In the genomic region with DNA sequence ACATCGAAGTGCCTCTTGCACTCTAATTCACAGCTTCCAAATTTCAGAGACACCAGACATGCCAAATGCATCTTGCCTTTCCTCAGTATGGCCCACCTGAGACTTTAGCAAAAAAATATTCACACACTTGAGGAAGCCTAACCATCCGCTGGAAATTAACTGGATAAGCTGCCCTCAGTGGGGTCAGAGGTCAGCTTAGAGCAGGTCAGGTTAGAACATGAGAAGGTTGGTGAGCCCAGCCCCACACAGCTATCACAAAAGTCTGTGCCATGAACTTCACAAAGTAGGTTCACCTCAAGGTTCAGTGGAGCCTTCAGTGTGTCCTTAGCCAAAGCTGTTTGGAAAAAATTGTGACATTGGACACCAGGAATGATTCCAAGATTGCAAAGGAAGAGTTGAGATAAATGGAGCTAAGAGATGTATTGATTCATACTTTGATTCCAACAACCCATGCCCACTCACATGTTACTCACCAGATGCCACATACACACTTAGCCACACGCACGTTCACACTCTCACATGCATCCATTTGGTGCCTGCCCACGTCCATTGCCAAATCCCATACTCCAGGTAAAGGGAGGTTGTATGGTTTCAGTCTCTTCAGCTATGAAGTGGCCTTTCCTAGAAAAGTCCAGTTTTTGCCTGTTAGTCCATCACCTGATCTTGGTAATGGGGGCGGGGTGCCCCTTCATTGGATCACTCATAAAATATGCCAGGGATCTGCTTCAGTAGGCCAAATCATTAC, we compare ENCODE assay signal across 20 cellular contexts. TPM values are rescaled to one million over a fixed set of nuclear protein-coding genes. Genes with fewer than 3 reads are reported as not detected.
DNase-seq lines count a peak whose midpoint lies in the region; ATAC-seq and TF ChIP-seq lines count a peak whose summit lies in the region.
"Had no signal": no experiment of that assay in that cellular context is flagged by ENCODE, and none has a peak within 500 bp of the region (broad histone marks: within the 10 kb centered on the region; RNA-seq: fewer than 3 reads in every experiment).

No MANE protein-coding gene starts in this region.

- peaks cover 39% of the 10 kb centered on the region for H3K36me3 Mint-ChIP-seq in T-helper 1 cell treated with Interleukin-12 subunit alpha and Interleukin-12 subunit beta and Interleukin-4 antibody, amounts not matched to agents 30 μg/mL and 1 μg/mL, for 36 hours (ENCODE audit: low read depth)
- peaks cover 25% of the 10 kb centered on the region for H3K36me3 Mint-ChIP-seq in CD4-positive, alpha-beta T cell (ENCODE audit: low read depth)
- H3K36me3 Mint-ChIP-seq in activated T-helper 17 cell treated with anti-CD3 and anti-CD28 coated beads, Interleukin-2, amount 50 U/mL, for 72 hours (ENCODE audit: low read depth) = peaks cover 42% of the 10 kb centered on the region
- no peaks in the 10 kb centered on the region for H3K36me3 Mint-ChIP-seq in naive B cell

- POLR2A ChIA-PET in CD4-positive, alpha-beta T cell (lab: Charles Lee) = interaction anchor here (1.0 to 3.6 kb wide), 6 partner anchors 10 to 138 kb away, joined by 3 to 47 read pairs (median 5); a partner anchor contains a TSS

- no peaks in the 10 kb centered on the region for H3K27me3 Mint-ChIP-seq in T-helper 1 cell treated with Interleukin-12 subunit alpha and Interleukin-12 subunit beta and Interleukin-4 antibody, amounts not matched to agents 30 μg/mL and 1 μg/mL, for 36 hours (ENCODE audit: low read depth)
- no peaks in the 10 kb centered on the region for H3K27me3 Mint-ChIP-seq in CD4-positive, alpha-beta T cell
- no peaks in the 10 kb centered on the region for H3K27me3 Mint-ChIP-seq in activated T-helper 17 cell treated with anti-CD3 and anti-CD28 coated beads, Interleukin-2, amount 50 U/mL, for 72 hours
- H3K27me3 Mint-ChIP-seq in naive B cell = no peaks in the 10 kb centered on the region

- H3K27ac Mint-ChIP-seq in T-helper 1 cell treated with Interleukin-12 subunit alpha and Interleukin-12 subunit beta and Interleukin-4 antibody, amounts not matched to agents 30 μg/mL and 1 μg/mL, for 36 hours = peak overlapping the region; percentile 66
- peak overlapping the region; percentile 99 for H3K27ac Mint-ChIP-seq in CD4-positive, alpha-beta T cell
- H3K27ac Mint-ChIP-seq in activated T-helper 17 cell treated with anti-CD3 and anti-CD28 coated beads, Interleukin-2, amount 50 U/mL, for 72 hours = peak overlapping the region; percentile 97
- H3K27ac Mint-ChIP-seq in naive B cell = peak overlapping the region in 5 of 6 donors; percentile 95 to 100 (median 99)

- H3K27me3 ChIP-seq in CD4-positive, alpha-beta T cell (ENCODE audit: control insufficient read depth, insufficient read depth, low read length) = no peaks in the 10 kb centered on the region
- H3K27me3 ChIP-seq: dorsolateral prefrontal cortex, foreskin keratinocyte had no signal

- H3K4me1 Mint-ChIP-seq in T-helper 1 cell treated with Interleukin-12 subunit alpha and Interleukin-12 subunit beta and Interleukin-4 antibody, amounts not matched to agents 30 μg/mL and 1 μg/mL, for 36 hours (ENCODE audit: low read depth) = peaks cover 41% of the 10 kb centered on the region
- peaks cover 35% of the 10 kb centered on the region for H3K4me1 Mint-ChIP-seq in CD4-positive, alpha-beta T cell (ENCODE audit: low read depth)
- peaks cover 22% of the 10 kb centered on the region for H3K4me1 Mint-ChIP-seq in activated T-helper 17 cell treated with anti-CD3 and anti-CD28 coated beads, Interleukin-2, amount 50 U/mL, for 72 hours
- peaks cover 20 to 28% (median 23%) of the 10 kb centered on the region in 3 donors for H3K4me1 Mint-ChIP-seq in naive B cell

- no peak for ATAC-seq in CD4-positive, alpha-beta T cell (ENCODE audit: poor library complexity)
- ATAC-seq in activated T-helper 17 cell treated with anti-CD3 and anti-CD28 coated beads, Interleukin-2, amount 50 U/mL, for 72 hours (replicated peaks) = no peak
- ATAC-seq in naive B cell (ENCODE audit: low read depth in 2 of 2) = no peak
- ATAC-seq in HG02938 (IDR thresholded peaks at IDR 0.05; ENCODE audit: unreplicated experiment) = no peak
- ATAC-seq: foreskin keratinocyte, psoas muscle had no signal

- H3K9me3 ChIP-seq in CD4-positive, alpha-beta T cell (ENCODE audit: control insufficient read depth, low read length) = no peaks in the 10 kb centered on the region
- H3K9me3 ChIP-seq: psoas muscle had no signal

- H3K27ac ChIP-seq in CD4-positive, alpha-beta T cell (ENCODE audit: low read depth, low read length) = no peak overlapping the region
- H3K27ac ChIP-seq: 22Rv1, foreskin keratinocyte, psoas muscle had no signal

- intact Hi-C loops in CD4-positive, alpha-beta T cell (cut with DNase I, micrococcal nuclease) = no loop called here

- no peak for TF ChIP-seq CTCF in CD4-positive, alpha-beta T cell (IDR thresholded peaks at IDR 0.05)

- no peak overlapping the region for H3K4me3 Mint-ChIP-seq in T-helper 1 cell treated with Interleukin-12 subunit alpha and Interleukin-12 subunit beta and Interleukin-4 antibody, amounts not matched to agents 30 μg/mL and 1 μg/mL, for 36 hours
- H3K4me3 Mint-ChIP-seq in CD4-positive, alpha-beta T cell = peak overlapping the region; percentile 63
- peak overlapping the region; percentile 86 for H3K4me3 Mint-ChIP-seq in activated T-helper 17 cell treated with anti-CD3 and anti-CD28 coated beads, Interleukin-2, amount 50 U/mL, for 72 hours
- H3K4me3 Mint-ChIP-seq in naive B cell = peak overlapping the region in 3 of 8 donors; percentile 44 to 56 (median 55)

- DNase-seq in T-helper 1 cell (no peak), naive B cell (no peak), DMS53 treated with DMSO at 0.1 percent for 48 hours (lab: John Stamatoyannopoulos, UW; ENCODE audit: unreplicated experiment) (no peak), UCSD-AML1 (lab: John Stamatoyannopoulos, UW; ENCODE audit: unreplicated experiment) (no peak)
- no peak for DNase-seq in CD4-positive, alpha-beta T cell
- DNase-seq: activated CD4-positive, CD25-positive, alpha-beta regulatory T cell; amniotic stem cell; dorsolateral prefrontal cortex; foreskin keratinocyte; GDM1; kidney; NCI-H2171 treated with DMSO at 0.1 percent for 48 hours; NCI-H774; psoas muscle; SIG-M5; stimulated activated CD4-positive, alpha-beta T cell treated with anti-CD3 and anti-CD28 coated beads, Interleukin-2, amount 100 ng/mL, for 48 hours had no signal

- no peaks in the 10 kb centered on the region for H3K9me3 Mint-ChIP-seq in T-helper 1 cell treated with Interleukin-12 subunit alpha and Interleukin-12 subunit beta and Interleukin-4 antibody, amounts not matched to agents 30 μg/mL and 1 μg/mL, for 36 hours
- no peaks in the 10 kb centered on the region for H3K9me3 Mint-ChIP-seq in CD4-positive, alpha-beta T cell
- no peaks in the 10 kb centered on the region for H3K9me3 Mint-ChIP-seq in activated T-helper 17 cell treated with anti-CD3 and anti-CD28 coated beads, Interleukin-2, amount 50 U/mL, for 72 hours
- no peaks in the 10 kb centered on the region for H3K9me3 Mint-ChIP-seq in naive B cell

- CTCF ChIA-PET in CD4-positive, alpha-beta T cell (lab: Charles Lee) = interaction anchor here (1.3 kb wide), 1 partner anchor 11 kb away, joined by 5 read pairs; a partner anchor contains a TSS

RNA-seq across cellular contexts. Expression of a gene that starts 11.1 kb away (rescaled TPM):
- total RNA-seq in CD4-positive, alpha-beta T cell = 10 to 100 TPM; 38.3 to 40.8 TPM
- total RNA-seq in activated T-helper 17 cell treated with anti-CD3 and anti-CD28 coated beads, Interleukin-2, amount 50 U/mL, for 72 hours = 10 to 100 TPM; 48.8 to 61.9 TPM
- 10 to 100 TPM; 11.7 to 22.6 (median 13.6) TPM for polyA plus RNA-seq in naive B cell (ENCODE audit: low read depth in 6 of 6)

RNA-seq across cellular contexts. Expression of a gene that starts 52.1 kb away (rescaled TPM):
- 10 to 100 TPM; 44.5 to 45.5 TPM for total RNA-seq in CD4-positive, alpha-beta T cell
- total RNA-seq in activated T-helper 17 cell treated with anti-CD3 and anti-CD28 coated beads, Interleukin-2, amount 50 U/mL, for 72 hours = 10 to 100 TPM; 57.0 to 59.7 TPM
- polyA plus RNA-seq in naive B cell (ENCODE audit: low read depth in 6 of 6) = 1 to 10 TPM in 4 of 6 donors, under 1 TPM in 2; 0.22 to 6.4 (median 1.7) TPM
